ENCODE assay signal across 15 cellular contexts in the genomic region with DNA sequence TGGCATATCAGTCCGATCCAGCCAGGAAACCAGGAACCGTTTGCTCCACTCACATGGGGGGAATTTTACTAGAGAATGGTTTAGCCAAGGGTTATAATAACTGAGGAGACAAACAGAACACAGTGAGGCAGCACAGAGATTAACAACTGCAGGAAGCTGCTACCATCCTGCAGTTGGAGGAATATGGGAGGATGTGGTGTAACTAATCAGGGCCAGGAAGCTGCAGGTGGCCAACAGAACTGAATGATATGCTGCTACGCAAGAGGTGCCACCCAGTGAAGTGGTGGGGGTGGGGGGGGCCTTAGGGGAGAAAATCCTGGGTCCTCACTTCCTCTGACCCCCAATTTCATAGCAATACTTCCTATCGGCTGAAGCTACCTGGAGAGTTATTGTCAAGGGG.
DNase-seq lines count a peak whose midpoint lies in the region; ATAC-seq and TF ChIP-seq lines count a peak whose summit lies in the region.
"Had no signal": no experiment of that assay in that cellular context is flagged by ENCODE, and none has a peak within 500 bp of the region (broad histone marks: within the 10 kb centered on the region; RNA-seq: fewer than 3 reads in every experiment).

No MANE protein-coding gene starts in this region.

- peak overlapping the region; percentile 11 for H3K4me3 Mint-ChIP-seq in activated naive CD4-positive, alpha-beta T cell treated with anti-CD3 and anti-CD28 coated beads for 36 hours
- H3K4me3 Mint-ChIP-seq in activated naive CD8-positive, alpha-beta T cell: peak overlapping the region; percentile 64

- H3K36me3 ChIP-seq in transverse colon: no peaks in the 10 kb centered on the region
- no peaks in the 10 kb centered on the region for H3K36me3 ChIP-seq in left lung
- H3K36me3 ChIP-seq: BE2C, gastroesophageal sphincter, tibial artery had no signal

- no peak for TF ChIP-seq CTCF in transverse colon (IDR thresholded peaks at IDR 0.05)
- no peak for TF ChIP-seq CTCF in left lung (IDR thresholded peaks at IDR 0.05)

- H3K4me1 ChIP-seq in transverse colon (peaks cover 0 to 8% (median 0%) of the 10 kb centered on the region in 4 donors), left lung (peaks cover 0 to 10% of the 10 kb centered on the region in 2 donors)
- H3K4me1 ChIP-seq: BE2C, gastroesophageal sphincter had no signal

- CTCF ChIA-PET in activated naive CD4-positive, alpha-beta T cell treated with anti-CD3 and anti-CD28 coated beads for 36 hours (lab: Charles Lee): interaction anchor here (1.0 to 1.5 kb wide), 3 partner anchors 9 to 16 kb away, joined by 3 to 5 read pairs (median 3); no protein-coding TSS in a partner anchor

- H3K27me3 ChIP-seq in transverse colon (no peaks in the 10 kb centered on the region), left lung (no peaks in the 10 kb centered on the region)
- H3K27me3 ChIP-seq: BE2C, gastroesophageal sphincter, tibial artery had no signal

- no peak for ATAC-seq in left lung
- ATAC-seq: gastroesophageal sphincter, left ventricle myocardium superior had no signal

- H3K27ac ChIP-seq in transverse colon: no peak overlapping the region
- H3K27ac ChIP-seq in left lung: peak overlapping the region in 1 of 2 donors; percentile 63
- H3K27ac ChIP-seq: gastroesophageal sphincter, tibial artery had no signal

- H3K9me3 Mint-ChIP-seq in activated naive CD4-positive, alpha-beta T cell treated with anti-CD3 and anti-CD28 coated beads for 36 hours: no peaks in the 10 kb centered on the region
- no peaks in the 10 kb centered on the region for H3K9me3 Mint-ChIP-seq in activated naive CD8-positive, alpha-beta T cell (ENCODE audit: low read depth)

- no peak for TF ChIP-seq POLR2A in transverse colon (IDR thresholded peaks at IDR 0.05)

- TF ChIP-seq EP300 in transverse colon (IDR thresholded peaks at IDR 0.05; ENCODE audit: low read depth): no peak

- H3K9me3 ChIP-seq in transverse colon: no peaks in the 10 kb centered on the region
- H3K9me3 ChIP-seq in left lung: no peaks in the 10 kb centered on the region
- H3K9me3 ChIP-seq: BE2C, gastroesophageal sphincter, SK-N-SH, tibial artery had no signal

- H3K27ac Mint-ChIP-seq in activated naive CD4-positive, alpha-beta T cell treated with anti-CD3 and anti-CD28 coated beads for 36 hours: peak overlapping the region; percentile 64
- peak overlapping the region; percentile 90 for H3K27ac Mint-ChIP-seq in activated naive CD8-positive, alpha-beta T cell

- peaks cover 84% of the 10 kb centered on the region for H3K4me1 Mint-ChIP-seq in activated naive CD4-positive, alpha-beta T cell treated with anti-CD3 and anti-CD28 coated beads for 36 hours (ENCODE audit: low read depth)
- H3K4me1 Mint-ChIP-seq in activated naive CD8-positive, alpha-beta T cell (ENCODE audit: low read depth): peaks cover 86% of the 10 kb centered on the region

- no peak overlapping the region for H3K4me3 ChIP-seq in transverse colon
- H3K4me3 ChIP-seq in left lung: no peak overlapping the region
- H3K4me3 ChIP-seq: gastroesophageal sphincter, tibial artery had no signal

- intact Hi-C loops in activated naive CD4-positive, alpha-beta T cell treated with anti-CD3 and anti-CD28 coated beads for 36 hours (cut with micrococcal nuclease): loop anchor here (5.0 kb wide), 1 partner anchor 306 kb away; a partner anchor contains a TSS
- intact Hi-C loops in transverse colon (cut with DNase I; ENCODE audit: low total_unique reads): no loop called here
- intact Hi-C loops in left lung (cut with DNase I): no loop called here

- WGBS in transverse colon (ENCODE audit: low coverage in 1 of 2), 2 donors: 69 to 75% methylated on average over 4 of the region's 4 CpGs

- H3K36me3 Mint-ChIP-seq in activated naive CD4-positive, alpha-beta T cell treated with anti-CD3 and anti-CD28 coated beads for 36 hours (ENCODE audit: low read depth): peaks cover 5% of the 10 kb centered on the region
- H3K36me3 Mint-ChIP-seq in activated naive CD8-positive, alpha-beta T cell: no peaks in the 10 kb centered on the region

- no peaks in the 10 kb centered on the region for H3K27me3 Mint-ChIP-seq in activated naive CD4-positive, alpha-beta T cell treated with anti-CD3 and anti-CD28 coated beads for 36 hours (ENCODE audit: low read depth)
- no peaks in the 10 kb centered on the region for H3K27me3 Mint-ChIP-seq in activated naive CD8-positive, alpha-beta T cell

- in situ Hi-C loops in transverse colon (cut with MboI; ENCODE audit: low pct_ligation_motif_present in 1 of 4, low pct_unique_long_range_greater_than_20kb in 1 of 4, low sequenced_read_pairs in 3 of 4): no loop called here

- DNase-seq in activated naive CD4-positive, alpha-beta T cell treated with anti-CD3 and anti-CD28 coated beads for 36 hours: peak; percentile 53
- DNase-seq in activated naive CD4-positive, alpha-beta T cell treated with Interleukin-2 at 50 U/mL for 16 hours: no peak
- DNase-seq in NAMALWA (ENCODE audit: low spot score): peak; percentile 79
- DNase-seq in transverse colon: peak; percentile 17
- no peak for DNase-seq in cortex of kidney (lab: John Stamatoyannopoulos, UW)
- no peak for DNase-seq in DMS53 (lab: John Stamatoyannopoulos, UW)
- DNase-seq in left lung: no peak
- DNase-seq: BE2C; left ventricle myocardium superior; NCI-H226; SK-N-SH; stimulated activated CD4-positive, alpha-beta T cell treated with anti-CD3 and anti-CD28 coated beads, Interleukin-4, amount 100 ng/mL, for 24 hours; tibial artery had no signal

Comparison
In these comparisons a context has a peak if more than half of its experiments do, and no peak if none do; other contexts are left out.
1. DNase-seq: peak in activated naive CD4-positive, alpha-beta T cell treated with anti-CD3 and anti-CD28 coated beads for 36 hours (single experiment), NAMALWA (single experiment) and transverse colon (single experiment); none in activated naive CD4-positive, alpha-beta T cell treated with Interleukin-2 at 50 U/mL for 16 hours (single experiment), cortex of kidney (single experiment), DMS53 (single experiment) and left lung (0 of 2).